In genomic region chr15:69153067-69153466, GRCh38 we compare ENCODE assay signal across 32 cellular contexts.
"Had no signal": no experiment of that assay in that cellular context is flagged by ENCODE, and none has a peak within 500 bp of the region (broad histone marks: within the 10 kb centered on the region; RNA-seq: fewer than 3 reads in every experiment).

No MANE protein-coding gene starts in this region.

- H3K9me3 ChIP-seq: adrenal gland, ascending aorta, body of pancreas, breast epithelium had no signal

- H3K4me1 ChIP-seq: adrenal gland, ascending aorta, body of pancreas, breast epithelium had no signal

- ATAC-seq: activated naive CD4-positive, alpha-beta T cell treated with anti-CD3 and anti-CD28 coated beads, Interleukin-2, amount 50 U/mL, for 72 hours; activated naive CD8-positive, alpha-beta T cell treated with anti-CD3 and anti-CD28 coated beads, Interleukin-2, amount 50 U/mL, for 24 hours; activated T-cell treated with anti-CD3 and anti-CD28 coated beads, Interleukin-2, amount 50 U/mL, for 4 hours; activated T-cell treated with anti-CD3 and anti-CD28 coated beads, Interleukin-2, amount 50 U/mL, for 72 hours; activated T-helper 17 cell treated with anti-CD3 and anti-CD28 coated beads, Interleukin-2, amount 50 U/mL, for 72 hours; body of pancreas had no signal

- FAIRE-seq: astrocyte, bronchial epithelial cell had no signal

- H3K27ac ChIP-seq: adrenal gland, ascending aorta, body of pancreas, brain microvascular endothelial cell, breast epithelium, cardiac muscle cell had no signal

- DNase-seq: activated effector memory CD4-positive, alpha-beta T cell treated with anti-CD3 and anti-CD28 coated beads, Interleukin-2, amount 50 U/mL, for 16 hours; activated effector memory CD4-positive, alpha-beta T cell treated with Interleukin-2 at 50 U/mL for 16 hours; activated gamma-delta T cell; activated gamma-delta T cell treated with Interleukin-2 at 50 U/mL for 16 hours; activated naive CD4-positive, alpha-beta T cell; activated naive CD4-positive, alpha-beta T cell treated with anti-CD3 and anti-CD28 coated beads for 36 hours; activated naive CD4-positive, alpha-beta T cell treated with anti-CD3 and anti-CD28 coated beads, Interleukin-2, amount 10 ng/mL, durations not matched to agents 7 days and 5 days; activated naive CD4-positive, alpha-beta T cell treated with anti-CD3 and anti-CD28 coated beads, Interleukin-2, amount 50 U/mL, for 16 hours; activated naive CD4-positive, alpha-beta T cell treated with Interleukin-2 at 50 U/mL for 16 hours; activated naive CD8-positive, alpha-beta T cell treated with anti-CD3 and anti-CD28 coated beads for 36 hours; activated naive CD8-positive, alpha-beta T cell treated with anti-CD3 and anti-CD28 coated beads, Interleukin-2, amount 10 ng/mL, durations not matched to agents 7 days and 5 days; activated naive CD8-positive, alpha-beta T cell treated with anti-CD3 and anti-CD28 coated beads, Interleukin-2, amount 50 U/mL, for 24 hours; activated T-cell treated with anti-CD3 and anti-CD28 coated beads, Interleukin-2, amount 50 U/mL, for 24 hours; activated T-cell treated with anti-CD3 and anti-CD28 coated beads, Interleukin-2, amount 50 U/mL, for 4 hours; activated T-cell treated with anti-CD3 and anti-CD28 coated beads, Interleukin-2, amount 50 U/mL, for 48 hours; activated T-cell treated with anti-CD3 and anti-CD28 coated beads, Interleukin-2, amount 50 U/mL, for 72 hours; adrenal gland; amniotic stem cell; amygdala; anterior cingulate cortex; aorta; body of pancreas; brain microvascular endothelial cell; central memory CD4-positive, alpha-beta T cell; cerebellar nuclear complex had no signal

- H3K27me3 ChIP-seq: adrenal gland, ascending aorta, body of pancreas, brain microvascular endothelial cell, breast epithelium, cardiac muscle cell had no signal

- H3K36me3 ChIP-seq: adrenal gland, ascending aorta, brain microvascular endothelial cell, breast epithelium, cardiac muscle cell had no signal

- H3K4me3 ChIP-seq: adrenal gland, ascending aorta, body of pancreas, breast epithelium, cardiac muscle cell had no signal
